Comparison of ENCODE assay signal across 1 cellular context in genomic region chr17:7888184-7888920, GRCh38.
TF ChIP-seq lines count a peak whose summit lies in the region.

TSS of gene CHD3 (plus strand) at chr17:7888789. CDS start at chr17:7889001, 212 bp downstream.

TF ChIP-seq in HepG2, 621 proteins besides CTCF, POLR2A, EP300 and RAD21 (continued from another document and continues in another):
- TF ChIP-seq, protein P1, sequence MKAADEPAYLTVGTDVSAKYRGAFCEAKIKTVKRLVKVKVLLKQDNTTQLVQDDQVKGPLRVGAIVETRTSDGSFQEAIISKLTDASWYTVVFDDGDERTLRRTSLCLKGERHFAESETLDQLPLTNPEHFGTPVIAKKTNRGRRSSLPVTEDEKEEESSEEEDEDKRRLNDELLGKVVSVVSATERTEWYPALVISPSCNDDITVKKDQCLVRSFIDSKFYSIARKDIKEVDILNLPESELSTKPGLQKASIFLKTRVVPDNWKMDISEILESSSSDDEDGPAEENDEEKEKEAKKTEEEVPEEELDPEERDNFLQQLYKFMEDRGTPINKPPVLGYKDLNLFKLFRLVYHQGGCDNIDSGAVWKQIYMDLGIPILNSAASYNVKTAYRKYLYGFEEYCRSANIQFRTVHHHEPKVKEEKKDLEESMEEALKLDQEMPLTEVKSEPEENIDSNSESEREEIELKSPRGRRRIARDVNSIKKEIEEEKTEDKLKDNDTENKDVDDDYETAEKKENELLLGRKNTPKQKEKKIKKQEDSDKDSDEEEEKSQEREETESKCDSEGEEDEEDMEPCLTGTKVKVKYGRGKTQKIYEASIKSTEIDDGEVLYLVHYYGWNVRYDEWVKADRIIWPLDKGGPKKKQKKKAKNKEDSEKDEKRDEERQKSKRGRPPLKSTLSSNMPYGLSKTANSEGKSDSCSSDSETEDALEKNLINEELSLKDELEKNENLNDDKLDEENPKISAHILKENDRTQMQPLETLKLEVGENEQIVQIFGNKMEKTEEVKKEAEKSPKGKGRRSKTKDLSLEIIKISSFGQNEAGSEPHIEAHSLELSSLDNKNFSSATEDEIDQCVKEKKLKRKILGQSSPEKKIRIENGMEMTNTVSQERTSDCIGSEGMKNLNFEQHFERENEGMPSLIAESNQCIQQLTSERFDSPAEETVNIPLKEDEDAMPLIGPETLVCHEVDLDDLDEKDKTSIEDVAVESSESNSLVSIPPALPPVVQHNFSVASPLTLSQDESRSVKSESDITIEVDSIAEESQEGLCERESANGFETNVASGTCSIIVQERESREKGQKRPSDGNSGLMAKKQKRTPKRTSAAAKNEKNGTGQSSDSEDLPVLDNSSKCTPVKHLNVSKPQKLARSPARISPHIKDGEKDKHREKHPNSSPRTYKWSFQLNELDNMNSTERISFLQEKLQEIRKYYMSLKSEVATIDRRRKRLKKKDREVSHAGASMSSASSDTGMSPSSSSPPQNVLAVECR (CRISPR knock-in tag; IDR thresholded peaks at IDR 0.05; ENCODE audit: borderline replicate concordance) = peak; percentile 10; the same call in 1 of the 2 replicates
- TF ChIP-seq ZSCAN31 (CRISPR knock-in tag; IDR thresholded peaks at IDR 0.05; ENCODE audit: low read depth) = 0 out of 2 replicates have a peak, but pooled peaks have one; percentile 35
- TF ChIP-seq, protein P2, sequence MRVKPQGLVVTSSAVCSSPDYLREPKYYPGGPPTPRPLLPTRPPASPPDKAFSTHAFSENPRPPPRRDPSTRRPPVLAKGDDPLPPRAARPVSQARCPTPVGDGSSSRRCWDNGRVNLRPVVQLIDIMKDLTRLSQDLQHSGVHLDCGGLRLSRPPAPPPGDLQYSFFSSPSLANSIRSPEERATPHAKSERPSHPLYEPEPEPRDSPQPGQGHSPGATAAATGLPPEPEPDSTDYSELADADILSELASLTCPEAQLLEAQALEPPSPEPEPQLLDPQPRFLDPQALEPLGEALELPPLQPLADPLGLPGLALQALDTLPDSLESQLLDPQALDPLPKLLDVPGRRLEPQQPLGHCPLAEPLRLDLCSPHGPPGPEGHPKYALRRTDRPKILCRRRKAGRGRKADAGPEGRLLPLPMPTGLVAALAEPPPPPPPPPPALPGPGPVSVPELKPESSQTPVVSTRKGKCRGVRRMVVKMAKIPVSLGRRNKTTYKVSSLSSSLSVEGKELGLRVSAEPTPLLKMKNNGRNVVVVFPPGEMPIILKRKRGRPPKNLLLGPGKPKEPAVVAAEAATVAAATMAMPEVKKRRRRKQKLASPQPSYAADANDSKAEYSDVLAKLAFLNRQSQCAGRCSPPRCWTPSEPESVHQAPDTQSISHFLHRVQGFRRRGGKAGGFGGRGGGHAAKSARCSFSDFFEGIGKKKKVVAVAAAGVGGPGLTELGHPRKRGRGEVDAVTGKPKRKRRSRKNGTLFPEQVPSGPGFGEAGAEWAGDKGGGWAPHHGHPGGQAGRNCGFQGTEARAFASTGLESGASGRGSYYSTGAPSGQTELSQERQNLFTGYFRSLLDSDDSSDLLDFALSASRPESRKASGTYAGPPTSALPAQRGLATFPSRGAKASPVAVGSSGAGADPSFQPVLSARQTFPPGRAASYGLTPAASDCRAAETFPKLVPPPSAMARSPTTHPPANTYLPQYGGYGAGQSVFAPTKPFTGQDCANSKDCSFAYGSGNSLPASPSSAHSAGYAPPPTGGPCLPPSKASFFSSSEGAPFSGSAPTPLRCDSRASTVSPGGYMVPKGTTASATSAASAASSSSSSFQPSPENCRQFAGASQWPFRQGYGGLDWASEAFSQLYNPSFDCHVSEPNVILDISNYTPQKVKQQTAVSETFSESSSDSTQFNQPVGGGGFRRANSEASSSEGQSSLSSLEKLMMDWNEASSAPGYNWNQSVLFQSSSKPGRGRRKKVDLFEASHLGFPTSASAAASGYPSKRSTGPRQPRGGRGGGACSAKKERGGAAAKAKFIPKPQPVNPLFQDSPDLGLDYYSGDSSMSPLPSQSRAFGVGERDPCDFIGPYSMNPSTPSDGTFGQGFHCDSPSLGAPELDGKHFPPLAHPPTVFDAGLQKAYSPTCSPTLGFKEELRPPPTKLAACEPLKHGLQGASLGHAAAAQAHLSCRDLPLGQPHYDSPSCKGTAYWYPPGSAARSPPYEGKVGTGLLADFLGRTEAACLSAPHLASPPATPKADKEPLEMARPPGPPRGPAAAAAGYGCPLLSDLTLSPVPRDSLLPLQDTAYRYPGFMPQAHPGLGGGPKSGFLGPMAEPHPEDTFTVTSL (CRISPR knock-in tag; IDR thresholded peaks at IDR 0.05; ENCODE audit: borderline replicate concordance) = no peak
- TF ChIP-seq ZNF431 (CRISPR knock-in tag; IDR thresholded peaks at IDR 0.05; ENCODE audit: borderline replicate concordance, low read depth) = no peak
- TF ChIP-seq ZNF276 (CRISPR knock-in tag; IDR thresholded peaks at IDR 0.05; ENCODE audit: low read depth) = no peak
- TF ChIP-seq, protein P3, sequence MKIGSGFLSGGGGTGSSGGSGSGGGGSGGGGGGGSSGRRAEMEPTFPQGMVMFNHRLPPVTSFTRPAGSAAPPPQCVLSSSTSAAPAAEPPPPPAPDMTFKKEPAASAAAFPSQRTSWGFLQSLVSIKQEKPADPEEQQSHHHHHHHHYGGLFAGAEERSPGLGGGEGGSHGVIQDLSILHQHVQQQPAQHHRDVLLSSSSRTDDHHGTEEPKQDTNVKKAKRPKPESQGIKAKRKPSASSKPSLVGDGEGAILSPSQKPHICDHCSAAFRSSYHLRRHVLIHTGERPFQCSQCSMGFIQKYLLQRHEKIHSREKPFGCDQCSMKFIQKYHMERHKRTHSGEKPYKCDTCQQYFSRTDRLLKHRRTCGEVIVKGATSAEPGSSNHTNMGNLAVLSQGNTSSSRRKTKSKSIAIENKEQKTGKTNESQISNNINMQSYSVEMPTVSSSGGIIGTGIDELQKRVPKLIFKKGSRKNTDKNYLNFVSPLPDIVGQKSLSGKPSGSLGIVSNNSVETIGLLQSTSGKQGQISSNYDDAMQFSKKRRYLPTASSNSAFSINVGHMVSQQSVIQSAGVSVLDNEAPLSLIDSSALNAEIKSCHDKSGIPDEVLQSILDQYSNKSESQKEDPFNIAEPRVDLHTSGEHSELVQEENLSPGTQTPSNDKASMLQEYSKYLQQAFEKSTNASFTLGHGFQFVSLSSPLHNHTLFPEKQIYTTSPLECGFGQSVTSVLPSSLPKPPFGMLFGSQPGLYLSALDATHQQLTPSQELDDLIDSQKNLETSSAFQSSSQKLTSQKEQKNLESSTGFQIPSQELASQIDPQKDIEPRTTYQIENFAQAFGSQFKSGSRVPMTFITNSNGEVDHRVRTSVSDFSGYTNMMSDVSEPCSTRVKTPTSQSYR (CRISPR knock-in tag; IDR thresholded peaks at IDR 0.05; ENCODE audit: borderline replicate concordance) = 0 out of 2 replicates have a peak, but pooled peaks have one; percentile 16
- no peak for TF ChIP-seq NONO (IDR thresholded peaks at IDR 0.05)
- TF ChIP-seq NONO (CRISPR knock-in tag; conservative IDR thresholded peaks at IDR 0.05) = 0 out of 2 replicates have a peak, but pooled peaks have one; percentile 10
- TF ChIP-seq, protein P4, sequence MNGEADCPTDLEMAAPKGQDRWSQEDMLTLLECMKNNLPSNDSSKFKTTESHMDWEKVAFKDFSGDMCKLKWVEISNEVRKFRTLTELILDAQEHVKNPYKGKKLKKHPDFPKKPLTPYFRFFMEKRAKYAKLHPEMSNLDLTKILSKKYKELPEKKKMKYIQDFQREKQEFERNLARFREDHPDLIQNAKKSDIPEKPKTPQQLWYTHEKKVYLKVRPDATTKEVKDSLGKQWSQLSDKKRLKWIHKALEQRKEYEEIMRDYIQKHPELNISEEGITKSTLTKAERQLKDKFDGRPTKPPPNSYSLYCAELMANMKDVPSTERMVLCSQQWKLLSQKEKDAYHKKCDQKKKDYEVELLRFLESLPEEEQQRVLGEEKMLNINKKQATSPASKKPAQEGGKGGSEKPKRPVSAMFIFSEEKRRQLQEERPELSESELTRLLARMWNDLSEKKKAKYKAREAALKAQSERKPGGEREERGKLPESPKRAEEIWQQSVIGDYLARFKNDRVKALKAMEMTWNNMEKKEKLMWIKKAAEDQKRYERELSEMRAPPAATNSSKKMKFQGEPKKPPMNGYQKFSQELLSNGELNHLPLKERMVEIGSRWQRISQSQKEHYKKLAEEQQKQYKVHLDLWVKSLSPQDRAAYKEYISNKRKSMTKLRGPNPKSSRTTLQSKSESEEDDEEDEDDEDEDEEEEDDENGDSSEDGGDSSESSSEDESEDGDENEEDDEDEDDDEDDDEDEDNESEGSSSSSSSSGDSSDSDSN (CRISPR knock-in tag; IDR thresholded peaks at IDR 0.05) = peak; percentile 2
- TF ChIP-seq FOXC1 (CRISPR knock-in tag; IDR thresholded peaks at IDR 0.05; ENCODE audit: borderline replicate concordance) = no peak; the same call in 1 of the 2 replicates
- no peak for TF ChIP-seq NFKB2 (CRISPR knock-in tag; IDR thresholded peaks at IDR 0.05; ENCODE audit: borderline replicate concordance)
- no peak for TF ChIP-seq RCOR2 (CRISPR knock-in tag; IDR thresholded peaks at IDR 0.05)
- 0 out of 2 replicates have a peak, but pooled peaks have one; percentile 5 for TF ChIP-seq CBFB (CRISPR knock-in tag; IDR thresholded peaks at IDR 0.05)
- TF ChIP-seq ZNF687 (CRISPR knock-in tag; IDR thresholded peaks at IDR 0.05) = peak; percentile 68
- TF ChIP-seq ASH2L (IDR thresholded peaks at IDR 0.05; ENCODE audit: insufficient read length, low read depth, low read length) = no peak
- TF ChIP-seq SKIL (CRISPR knock-in tag; IDR thresholded peaks at IDR 0.05; ENCODE audit: borderline replicate concordance) = no peak
- no peak for TF ChIP-seq ZNF761 (CRISPR knock-in tag; conservative IDR thresholded peaks at IDR 0.05)
- peak; percentile 29; the same call in 1 of the 2 replicates for TF ChIP-seq TBX2 (CRISPR knock-in tag; IDR thresholded peaks at IDR 0.05; ENCODE audit: borderline replicate concordance)
- peak; percentile 47; the same call in 1 of the 2 replicates for TF ChIP-seq ZNF350 (CRISPR knock-in tag; IDR thresholded peaks at IDR 0.05; ENCODE audit: borderline replicate concordance, low read depth)
- TF ChIP-seq TSC22D2 (CRISPR knock-in tag; IDR thresholded peaks at IDR 0.05; ENCODE audit: borderline replicate concordance) = 0 out of 2 replicates have a peak, but pooled peaks have one; percentile 16
